Comparison of ENCODE assay signal across 27 cellular contexts in genomic region chr20:52483382-52483781, GRCh38.
"Had no signal": no experiment of that assay in that cellular context is flagged by ENCODE, and none has a peak within 500 bp of the region (broad histone marks: within the 10 kb centered on the region; RNA-seq: fewer than 3 reads in every experiment).

No MANE protein-coding gene starts in this region.

- DNase-seq: dermis blood vessel endothelial cell; effector memory CD4-positive, alpha-beta T cell; erythroblast; esophagus squamous epithelium; gastrocnemius medialis; head of caudate nucleus; kidney; mucosa of descending colon; naive thymus-derived CD4-positive, alpha-beta T cell; stimulated activated CD4-positive, alpha-beta T cell treated with anti-CD3 and anti-CD28 coated beads, Interleukin-12 subunit alpha, Interleukin-12 subunit beta, amount 100 ng/mL, for 4 hours; stimulated activated CD4-positive, alpha-beta T cell treated with anti-CD3 and anti-CD28 coated beads, Interleukin-1b, Interleukin-23, amount 100 ng/mL, for 48 hours; stimulated activated CD4-positive, alpha-beta T cell treated with anti-CD3 and anti-CD28 coated beads, Interleukin-4, amount 100 ng/mL, for 1 hour; stimulated activated CD8-positive, alpha-beta memory T cell treated with anti-CD3 and anti-CD28 coated beads, Interleukin-4, amount 100 ng/mL, for 48 hours; stimulated activated naive CD4-positive, alpha-beta T cell; stimulated activated naive CD8-positive, alpha-beta T cell treated with anti-CD3 and anti-CD28 coated beads, Interleukin-15, amount 100 ng/mL, for 72 hours; transverse colon had no signal

- H3K9ac ChIP-seq: neural progenitor cell, parathyroid adenoma had no signal

- H3K79me2 ChIP-seq: hepatocyte, parathyroid adenoma had no signal

- H3K36me3 ChIP-seq: esophagus squamous epithelium, gastrocnemius medialis, neural progenitor cell, suprapubic skin, transverse colon, vagina had no signal

- H3K4me2 ChIP-seq: hepatocyte, neural progenitor cell, smooth muscle cell had no signal

- ATAC-seq: gastrocnemius medialis; left lobe of liver; mucosa of descending colon; naive thymus-derived CD4-positive, alpha-beta T cell; sciatic nerve; stimulated activated naive CD8-positive, alpha-beta T cell treated with anti-CD3 and anti-CD28 coated beads, Interleukin-15, amount 100 ng/mL, for 72 hours had no signal

- H2AFZ ChIP-seq: hepatocyte, neural progenitor cell, parathyroid adenoma had no signal

- H3K27ac ChIP-seq: coronary artery, gastrocnemius medialis, neural progenitor cell, parathyroid adenoma, suprapubic skin, transverse colon, vagina had no signal

- H3K4me3 ChIP-seq: coronary artery, esophagus squamous epithelium, gastrocnemius medialis, hepatocyte, lung, mucosa of descending colon, neural progenitor cell, smooth muscle cell, suprapubic skin, transverse colon, vagina had no signal

- FAIRE-seq: endothelial cell of umbilical vein, kidney had no signal

- H3K27me3 ChIP-seq: esophagus squamous epithelium, gastrocnemius medialis, hepatocyte, neural progenitor cell, suprapubic skin, transverse colon, vagina had no signal

- H3K4me1 ChIP-seq: gastrocnemius medialis, neural progenitor cell, parathyroid adenoma, suprapubic skin, transverse colon, vagina had no signal

- H3K9me3 ChIP-seq: esophagus squamous epithelium, gastrocnemius medialis, mucosa of descending colon, suprapubic skin, transverse colon, vagina had no signal
